Comparison of ENCODE assay signal across 1 cellular context in genomic region chr5:142688278-142688677, GRCh38.
TF ChIP-seq lines count a peak whose summit lies in the region.

No MANE protein-coding gene starts in this region.

TF ChIP-seq in GM23338, 12 proteins besides CTCF, POLR2A, EP300 and RAD21:
- TF ChIP-seq REST (IDR thresholded peaks at IDR 0.05; ENCODE audit: unreplicated experiment), result no peak
- no peak for TF ChIP-seq ETS1 (IDR thresholded peaks at IDR 0.05)
- no peak for TF ChIP-seq NANOG (IDR thresholded peaks at IDR 0.05; ENCODE audit: borderline replicate concordance)
- no peak for TF ChIP-seq POLR2AphosphoS5 (IDR thresholded peaks at IDR 0.05; ENCODE audit: low read depth)
- no peak for TF ChIP-seq ZNF331 (CRISPR knock-in tag; IDR thresholded peaks at IDR 0.05; ENCODE audit: low read depth)
- no peak for TF ChIP-seq JUNB (IDR thresholded peaks at IDR 0.05; ENCODE audit: unreplicated experiment)
- no peak for TF ChIP-seq ZNF462 (CRISPR knock-in tag; IDR thresholded peaks at IDR 0.05)
- no peak for TF ChIP-seq ZNF114 (CRISPR knock-in tag; IDR thresholded peaks at IDR 0.05)
- no peak for TF ChIP-seq EZH2phosphoT487 (IDR thresholded peaks at IDR 0.05; ENCODE audit: unreplicated experiment)
- no peak for TF ChIP-seq STAT1 (IDR thresholded peaks at IDR 0.05; ENCODE audit: unreplicated experiment)
- TF ChIP-seq CREB1 (CRISPR knock-in tag; IDR thresholded peaks at IDR 0.05; ENCODE audit: low read depth), result no peak
- no peak for TF ChIP-seq EZH2 (IDR thresholded peaks at IDR 0.05; ENCODE audit: low read depth, unreplicated experiment)
